18 cellular contexts compared by ENCODE assay signal in the genomic region with DNA sequence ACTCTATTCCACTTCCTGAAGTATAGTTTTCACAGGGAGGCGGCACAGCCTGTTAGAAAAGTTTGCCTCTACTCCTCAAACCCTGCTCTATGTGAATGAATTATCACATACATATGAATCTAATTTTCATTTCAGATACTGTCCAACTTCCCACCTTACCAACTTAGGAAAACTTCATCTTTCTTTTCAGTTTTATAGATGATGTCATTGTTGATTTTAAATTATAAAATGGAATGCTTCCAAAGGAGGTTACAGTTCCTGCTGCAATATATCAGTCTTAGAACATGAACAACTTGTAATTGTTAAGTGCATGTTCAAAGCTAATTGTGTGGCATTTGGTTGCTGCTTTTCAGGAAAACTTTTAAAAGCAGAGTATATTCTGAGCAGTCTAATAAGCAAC.
"Had no signal": no experiment of that assay in that cellular context is flagged by ENCODE, and none has a peak within 500 bp of the region (broad histone marks: within the 10 kb centered on the region; RNA-seq: fewer than 3 reads in every experiment).

No MANE protein-coding gene starts in this region.

- H3K36me3 ChIP-seq: colonic mucosa, ovary, right atrium auricular region had no signal

- H3K4me2 ChIP-seq: smooth muscle cell had no signal

- H3K9me3 ChIP-seq: colonic mucosa, gastroesophageal sphincter, neutrophil, ovary, right atrium auricular region had no signal

- H3K27me3 ChIP-seq: colonic mucosa, gastroesophageal sphincter, neutrophil, ovary, right atrium auricular region had no signal

- H3K4me3 ChIP-seq: colonic mucosa, gastroesophageal sphincter, ovary, right atrium auricular region, smooth muscle cell had no signal

- DNase-seq: cerebellar nuclear complex; colonic mucosa; effector CD4-positive, alpha-beta T cell; endodermal cell; erythroblast; glutamatergic neuron; mesendoderm; naive thymus-derived CD4-positive, alpha-beta T cell; nephron progenitor cell; ovary; stimulated activated CD4-positive, alpha-beta T cell treated with anti-CD3 and anti-CD28 coated beads, Interleukin-2, amount 100 ng/mL, for 48 hours; stimulated activated naive CD4-positive, alpha-beta T cell treated with Interleukin-2 at 50 U/mL for 16 hours; trophoblast cell had no signal

- H3K27ac Mint-ChIP-seq: endodermal cell; naive thymus-derived CD4-positive, alpha-beta T cell; nephron progenitor cell had no signal

- H3K27ac ChIP-seq: colonic mucosa, gastroesophageal sphincter, neutrophil, ovary, right atrium auricular region had no signal

- H3K4me3 Mint-ChIP-seq: endodermal cell; naive thymus-derived CD4-positive, alpha-beta T cell; nephron progenitor cell had no signal

- H3K4me1 ChIP-seq: colonic mucosa, right atrium auricular region had no signal

- ATAC-seq: gastroesophageal sphincter; naive thymus-derived CD4-positive, alpha-beta T cell had no signal

- H3K9me3 Mint-ChIP-seq: endodermal cell; naive thymus-derived CD4-positive, alpha-beta T cell; nephron progenitor cell had no signal

- FAIRE-seq: endothelial cell of umbilical vein had no signal

- H3K27me3 Mint-ChIP-seq: naive thymus-derived CD4-positive, alpha-beta T cell had no signal
